Comparison of ENCODE assay signal across 1 cellular context in the genomic region with DNA sequence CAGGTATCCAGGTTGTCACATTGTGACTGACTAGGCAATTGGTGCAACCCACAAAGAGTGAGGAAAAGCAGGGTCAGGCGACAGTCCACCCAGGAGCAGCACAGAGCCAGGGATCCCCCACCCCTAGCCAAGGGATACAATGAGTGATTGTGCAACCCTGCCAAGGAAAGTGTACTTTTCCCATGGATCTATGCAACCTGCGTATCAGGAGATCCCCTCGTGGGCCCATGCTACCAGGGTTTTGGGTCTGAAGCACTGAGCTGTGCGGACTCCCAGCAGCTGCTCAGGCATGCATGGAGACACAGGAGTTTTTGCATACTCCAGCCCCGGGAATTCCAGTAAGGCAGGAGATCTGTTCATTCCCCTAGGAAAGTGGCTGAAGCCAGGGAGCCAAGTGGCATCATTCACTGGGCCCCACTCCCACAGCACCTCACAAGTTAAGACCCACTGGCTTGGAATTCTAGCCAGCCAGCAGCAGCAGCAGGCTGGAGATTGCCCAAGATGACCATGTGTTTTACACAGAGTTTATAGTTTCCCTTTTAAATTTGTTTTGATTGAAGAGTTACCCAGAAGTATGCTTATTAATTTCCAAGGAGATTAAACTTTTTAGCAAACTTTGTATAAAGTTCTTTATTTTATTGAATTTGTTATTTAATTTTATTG.
TF ChIP-seq lines count a peak whose summit lies in the region.

No MANE protein-coding gene starts in this region.

TF ChIP-seq in GM23338, 12 proteins besides CTCF, POLR2A, EP300 and RAD21 (continued from another document):
- TF ChIP-seq, protein P1, sequence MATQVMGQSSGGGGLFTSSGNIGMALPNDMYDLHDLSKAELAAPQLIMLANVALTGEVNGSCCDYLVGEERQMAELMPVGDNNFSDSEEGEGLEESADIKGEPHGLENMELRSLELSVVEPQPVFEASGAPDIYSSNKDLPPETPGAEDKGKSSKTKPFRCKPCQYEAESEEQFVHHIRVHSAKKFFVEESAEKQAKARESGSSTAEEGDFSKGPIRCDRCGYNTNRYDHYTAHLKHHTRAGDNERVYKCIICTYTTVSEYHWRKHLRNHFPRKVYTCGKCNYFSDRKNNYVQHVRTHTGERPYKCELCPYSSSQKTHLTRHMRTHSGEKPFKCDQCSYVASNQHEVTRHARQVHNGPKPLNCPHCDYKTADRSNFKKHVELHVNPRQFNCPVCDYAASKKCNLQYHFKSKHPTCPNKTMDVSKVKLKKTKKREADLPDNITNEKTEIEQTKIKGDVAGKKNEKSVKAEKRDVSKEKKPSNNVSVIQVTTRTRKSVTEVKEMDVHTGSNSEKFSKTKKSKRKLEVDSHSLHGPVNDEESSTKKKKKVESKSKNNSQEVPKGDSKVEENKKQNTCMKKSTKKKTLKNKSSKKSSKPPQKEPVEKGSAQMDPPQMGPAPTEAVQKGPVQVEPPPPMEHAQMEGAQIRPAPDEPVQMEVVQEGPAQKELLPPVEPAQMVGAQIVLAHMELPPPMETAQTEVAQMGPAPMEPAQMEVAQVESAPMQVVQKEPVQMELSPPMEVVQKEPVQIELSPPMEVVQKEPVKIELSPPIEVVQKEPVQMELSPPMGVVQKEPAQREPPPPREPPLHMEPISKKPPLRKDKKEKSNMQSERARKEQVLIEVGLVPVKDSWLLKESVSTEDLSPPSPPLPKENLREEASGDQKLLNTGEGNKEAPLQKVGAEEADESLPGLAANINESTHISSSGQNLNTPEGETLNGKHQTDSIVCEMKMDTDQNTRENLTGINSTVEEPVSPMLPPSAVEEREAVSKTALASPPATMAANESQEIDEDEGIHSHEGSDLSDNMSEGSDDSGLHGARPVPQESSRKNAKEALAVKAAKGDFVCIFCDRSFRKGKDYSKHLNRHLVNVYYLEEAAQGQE (IDR thresholded peaks at IDR 0.05; ENCODE audit: unreplicated experiment), result no peak
TF ChIP-seq in GM23338: peak in this region for 0.
